ENCODE assay signal across 1 cellular context in genomic region chr2:213834331-213834730, GRCh38.
TF ChIP-seq lines count a peak whose summit lies in the region.

No MANE protein-coding gene starts in this region.

TF ChIP-seq in SK-N-SH treated with all-trans-retinoic acid at 6 μM for 48 hours, 23 proteins besides CTCF, POLR2A, EP300 and RAD21 (continued from another document):
- no peak for TF ChIP-seq BACH2 (CRISPR knock-in tag; IDR thresholded peaks at IDR 0.05; ENCODE audit: borderline replicate concordance)
